1 cellular context compared by ENCODE assay signal in genomic region chr14:69312608-69313007, GRCh38.
TF ChIP-seq lines count a peak whose summit lies in the region.

No MANE protein-coding gene starts in this region.

TF ChIP-seq in GM23338, 12 proteins besides CTCF, POLR2A, EP300 and RAD21 (continued from another document):
- TF ChIP-seq EZH2phosphoT487 (IDR thresholded peaks at IDR 0.05; ENCODE audit: unreplicated experiment), result no peak
- no peak for TF ChIP-seq ETS1 (IDR thresholded peaks at IDR 0.05)
- TF ChIP-seq ZNF331 (CRISPR knock-in tag; IDR thresholded peaks at IDR 0.05; ENCODE audit: low read depth), result no peak
- no peak for TF ChIP-seq NANOG (IDR thresholded peaks at IDR 0.05; ENCODE audit: borderline replicate concordance)
- TF ChIP-seq POLR2AphosphoS5 (IDR thresholded peaks at IDR 0.05; ENCODE audit: low read depth), result no peak
- TF ChIP-seq REST (IDR thresholded peaks at IDR 0.05; ENCODE audit: unreplicated experiment), result no peak
- no peak for TF ChIP-seq STAT1 (IDR thresholded peaks at IDR 0.05; ENCODE audit: unreplicated experiment)
- no peak for TF ChIP-seq ZNF114 (CRISPR knock-in tag; IDR thresholded peaks at IDR 0.05)
- no peak for TF ChIP-seq CREB1 (CRISPR knock-in tag; IDR thresholded peaks at IDR 0.05; ENCODE audit: low read depth)
- TF ChIP-seq JUNB (IDR thresholded peaks at IDR 0.05; ENCODE audit: unreplicated experiment), result no peak
